Comparison of ENCODE assay signal across 2 cellular contexts in the genomic region with DNA sequence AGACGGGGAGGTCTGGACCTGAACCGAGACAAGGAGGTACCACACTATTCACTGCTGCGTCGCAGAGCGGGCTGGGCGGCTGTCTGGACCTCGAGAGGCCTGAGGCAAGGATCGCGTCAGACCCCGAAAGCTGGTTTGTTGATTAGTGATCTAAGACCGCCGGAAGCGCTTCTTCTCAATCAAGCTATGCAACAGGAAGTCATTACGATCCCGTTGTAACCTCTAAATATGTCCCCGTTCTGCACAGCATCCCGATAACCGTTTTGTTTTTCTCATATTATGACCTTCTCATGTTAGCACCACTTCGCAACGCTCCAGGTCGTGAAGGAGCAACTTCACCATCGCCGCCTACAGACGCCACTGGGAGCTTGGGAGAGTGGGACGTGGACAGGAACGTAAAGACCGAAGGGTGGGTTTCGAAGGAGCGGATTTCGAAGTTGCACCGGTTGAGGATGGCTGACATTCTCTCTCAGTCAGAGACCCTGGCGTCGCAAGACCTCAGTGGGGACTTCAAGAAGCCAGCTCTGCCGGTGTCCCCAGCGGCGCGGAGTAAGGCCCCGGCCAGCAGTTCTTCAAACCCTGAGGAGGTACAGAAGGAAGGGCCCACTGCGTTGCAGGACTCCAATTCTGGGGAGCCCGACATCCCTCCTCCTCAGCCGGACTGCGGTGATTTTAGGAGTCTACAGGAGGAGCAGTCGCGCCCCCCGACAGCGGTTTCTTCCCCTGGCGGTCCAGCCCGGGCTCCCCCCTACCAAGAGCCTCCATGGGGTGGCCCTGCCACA.
TF ChIP-seq lines count a peak whose summit lies in the region.

A gene with protein sequence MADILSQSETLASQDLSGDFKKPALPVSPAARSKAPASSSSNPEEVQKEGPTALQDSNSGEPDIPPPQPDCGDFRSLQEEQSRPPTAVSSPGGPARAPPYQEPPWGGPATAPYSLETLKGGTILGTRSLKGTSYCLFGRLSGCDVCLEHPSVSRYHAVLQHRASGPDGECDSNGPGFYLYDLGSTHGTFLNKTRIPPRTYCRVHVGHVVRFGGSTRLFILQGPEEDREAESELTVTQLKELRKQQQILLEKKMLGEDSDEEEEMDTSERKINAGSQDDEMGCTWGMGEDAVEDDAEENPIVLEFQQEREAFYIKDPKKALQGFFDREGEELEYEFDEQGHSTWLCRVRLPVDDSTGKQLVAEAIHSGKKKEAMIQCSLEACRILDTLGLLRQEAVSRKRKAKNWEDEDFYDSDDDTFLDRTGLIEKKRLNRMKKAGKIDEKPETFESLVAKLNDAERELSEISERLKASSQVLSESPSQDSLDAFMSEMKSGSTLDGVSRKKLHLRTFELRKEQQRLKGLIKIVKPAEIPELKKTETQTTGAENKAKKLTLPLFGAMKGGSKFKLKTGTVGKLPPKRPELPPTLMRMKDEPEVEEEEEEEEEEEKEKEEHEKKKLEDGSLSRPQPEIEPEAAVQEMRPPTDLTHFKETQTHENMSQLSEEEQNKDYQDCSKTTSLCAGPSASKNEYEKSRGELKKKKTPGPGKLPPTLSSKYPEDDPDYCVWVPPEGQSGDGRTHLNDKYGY (plus strand): TSS at position 427 of the 782 bp plus-strand sequence. CDS start 26 bp downstream, at position 453.
A gene with protein sequence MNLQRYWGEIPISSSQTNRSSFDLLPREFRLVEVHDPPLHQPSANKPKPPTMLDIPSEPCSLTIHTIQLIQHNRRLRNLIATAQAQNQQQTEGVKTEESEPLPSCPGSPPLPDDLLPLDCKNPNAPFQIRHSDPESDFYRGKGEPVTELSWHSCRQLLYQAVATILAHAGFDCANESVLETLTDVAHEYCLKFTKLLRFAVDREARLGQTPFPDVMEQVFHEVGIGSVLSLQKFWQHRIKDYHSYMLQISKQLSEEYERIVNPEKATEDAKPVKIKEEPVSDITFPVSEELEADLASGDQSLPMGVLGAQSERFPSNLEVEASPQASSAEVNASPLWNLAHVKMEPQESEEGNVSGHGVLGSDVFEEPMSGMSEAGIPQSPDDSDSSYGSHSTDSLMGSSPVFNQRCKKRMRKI (minus strand): TSS at position 152 of the 782 bp plus-strand sequence. CDS start 1,422 bp downstream, outside the sequence.

TF ChIP-seq in HEK293T, 16 proteins besides CTCF, POLR2A, EP300 and RAD21 (continued from another document):
- peak; percentile 99 for TF ChIP-seq CTBP1 (IDR thresholded peaks at IDR 0.05; ENCODE audit: borderline replicate concordance)
- peak; percentile 59; the same call in 1 of the 2 replicates for TF ChIP-seq FOXM1 (IDR thresholded peaks at IDR 0.05; ENCODE audit: borderline replicate concordance)

TF ChIP-seq in SK-N-SH, 30 proteins besides CTCF, POLR2A, EP300 and RAD21 (continued from another document):
- TF ChIP-seq, protein P1, sequence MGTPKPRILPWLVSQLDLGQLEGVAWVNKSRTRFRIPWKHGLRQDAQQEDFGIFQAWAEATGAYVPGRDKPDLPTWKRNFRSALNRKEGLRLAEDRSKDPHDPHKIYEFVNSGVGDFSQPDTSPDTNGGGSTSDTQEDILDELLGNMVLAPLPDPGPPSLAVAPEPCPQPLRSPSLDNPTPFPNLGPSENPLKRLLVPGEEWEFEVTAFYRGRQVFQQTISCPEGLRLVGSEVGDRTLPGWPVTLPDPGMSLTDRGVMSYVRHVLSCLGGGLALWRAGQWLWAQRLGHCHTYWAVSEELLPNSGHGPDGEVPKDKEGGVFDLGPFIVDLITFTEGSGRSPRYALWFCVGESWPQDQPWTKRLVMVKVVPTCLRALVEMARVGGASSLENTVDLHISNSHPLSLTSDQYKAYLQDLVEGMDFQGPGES (IDR thresholded peaks at IDR 0.05; ENCODE audit: low read depth, low read length) = peak; percentile 27; the same call in 1 of the 2 replicates
- TF ChIP-seq NRF1 (IDR thresholded peaks at IDR 0.05; ENCODE audit: low read depth, low read length) (no peak), GATA2 (CRISPR knock-in tag; IDR thresholded peaks at IDR 0.05) (peak; percentile 75), MEF2A (IDR thresholded peaks at IDR 0.05; ENCODE audit: borderline replicate concordance, low read depth) (no peak), USF2 (IDR thresholded peaks at IDR 0.05; ENCODE audit: borderline replicate concordance, low read depth, low read length) (no peak), SIN3A (IDR thresholded peaks at IDR 0.05; ENCODE audit: borderline replicate concordance, low read depth, low read length) (peak; percentile 72; the same call in 1 of the 2 replicates), FOXM1 (IDR thresholded peaks at IDR 0.05; ENCODE audit: low read depth) (peak; percentile 53; the same call in 1 of the 2 replicates), JUND (IDR thresholded peaks at IDR 0.05) (no peak), TCF12 (IDR thresholded peaks at IDR 0.05) (peak; percentile 45; the same call in 1 of the 2 replicates), RXRA (IDR thresholded peaks at IDR 0.05; ENCODE audit: borderline replicate concordance, low read depth) (no peak), MXI1 (IDR thresholded peaks at IDR 0.05; ENCODE audit: low read depth, low read length) (peak; percentile 44; the same call in 1 of the 2 replicates), ZBTB33 (IDR thresholded peaks at IDR 0.05; ENCODE audit: borderline replicate concordance, low read depth) (no peak), TEAD4 (IDR thresholded peaks at IDR 0.05; ENCODE audit: borderline replicate concordance, insufficient read depth) (no peak), RCOR1 (IDR thresholded peaks at IDR 0.05; ENCODE audit: low read length) (peak; percentile 2; the same call in 1 of the 2 replicates), EZH2phosphoT487 (IDR thresholded peaks at IDR 0.05; ENCODE audit: borderline replicate concordance, low read depth) (no peak), USF1 (IDR thresholded peaks at IDR 0.05; ENCODE audit: borderline replicate concordance, low read depth) (0 out of 2 replicates have a peak, but pooled peaks have one; percentile 50), RFX5 (IDR thresholded peaks at IDR 0.05; ENCODE audit: low read length) (no peak), GABPA (IDR thresholded peaks at IDR 0.05; ENCODE audit: low read depth) (peak; percentile 95), YY1 (IDR thresholded peaks at IDR 0.05; ENCODE audit: low read depth) (peak; percentile 97), FOSL2 (IDR thresholded peaks at IDR 0.05; ENCODE audit: borderline replicate concordance, low read depth) (no peak; the same call in 1 of the 2 replicates), CHD2 (IDR thresholded peaks at IDR 0.05; ENCODE audit: low read length, partially characterized antibody) (peak; percentile 87), TAF1 (IDR thresholded peaks at IDR 0.05; ENCODE audit: borderline replicate concordance, low read depth, low read length) (peak; percentile 95)
- TF ChIP-seq, protein P2, sequence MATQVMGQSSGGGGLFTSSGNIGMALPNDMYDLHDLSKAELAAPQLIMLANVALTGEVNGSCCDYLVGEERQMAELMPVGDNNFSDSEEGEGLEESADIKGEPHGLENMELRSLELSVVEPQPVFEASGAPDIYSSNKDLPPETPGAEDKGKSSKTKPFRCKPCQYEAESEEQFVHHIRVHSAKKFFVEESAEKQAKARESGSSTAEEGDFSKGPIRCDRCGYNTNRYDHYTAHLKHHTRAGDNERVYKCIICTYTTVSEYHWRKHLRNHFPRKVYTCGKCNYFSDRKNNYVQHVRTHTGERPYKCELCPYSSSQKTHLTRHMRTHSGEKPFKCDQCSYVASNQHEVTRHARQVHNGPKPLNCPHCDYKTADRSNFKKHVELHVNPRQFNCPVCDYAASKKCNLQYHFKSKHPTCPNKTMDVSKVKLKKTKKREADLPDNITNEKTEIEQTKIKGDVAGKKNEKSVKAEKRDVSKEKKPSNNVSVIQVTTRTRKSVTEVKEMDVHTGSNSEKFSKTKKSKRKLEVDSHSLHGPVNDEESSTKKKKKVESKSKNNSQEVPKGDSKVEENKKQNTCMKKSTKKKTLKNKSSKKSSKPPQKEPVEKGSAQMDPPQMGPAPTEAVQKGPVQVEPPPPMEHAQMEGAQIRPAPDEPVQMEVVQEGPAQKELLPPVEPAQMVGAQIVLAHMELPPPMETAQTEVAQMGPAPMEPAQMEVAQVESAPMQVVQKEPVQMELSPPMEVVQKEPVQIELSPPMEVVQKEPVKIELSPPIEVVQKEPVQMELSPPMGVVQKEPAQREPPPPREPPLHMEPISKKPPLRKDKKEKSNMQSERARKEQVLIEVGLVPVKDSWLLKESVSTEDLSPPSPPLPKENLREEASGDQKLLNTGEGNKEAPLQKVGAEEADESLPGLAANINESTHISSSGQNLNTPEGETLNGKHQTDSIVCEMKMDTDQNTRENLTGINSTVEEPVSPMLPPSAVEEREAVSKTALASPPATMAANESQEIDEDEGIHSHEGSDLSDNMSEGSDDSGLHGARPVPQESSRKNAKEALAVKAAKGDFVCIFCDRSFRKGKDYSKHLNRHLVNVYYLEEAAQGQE (IDR thresholded peaks at IDR 0.05; ENCODE audit: low read depth, low read length) = peak; percentile 76
